In the genomic region with DNA sequence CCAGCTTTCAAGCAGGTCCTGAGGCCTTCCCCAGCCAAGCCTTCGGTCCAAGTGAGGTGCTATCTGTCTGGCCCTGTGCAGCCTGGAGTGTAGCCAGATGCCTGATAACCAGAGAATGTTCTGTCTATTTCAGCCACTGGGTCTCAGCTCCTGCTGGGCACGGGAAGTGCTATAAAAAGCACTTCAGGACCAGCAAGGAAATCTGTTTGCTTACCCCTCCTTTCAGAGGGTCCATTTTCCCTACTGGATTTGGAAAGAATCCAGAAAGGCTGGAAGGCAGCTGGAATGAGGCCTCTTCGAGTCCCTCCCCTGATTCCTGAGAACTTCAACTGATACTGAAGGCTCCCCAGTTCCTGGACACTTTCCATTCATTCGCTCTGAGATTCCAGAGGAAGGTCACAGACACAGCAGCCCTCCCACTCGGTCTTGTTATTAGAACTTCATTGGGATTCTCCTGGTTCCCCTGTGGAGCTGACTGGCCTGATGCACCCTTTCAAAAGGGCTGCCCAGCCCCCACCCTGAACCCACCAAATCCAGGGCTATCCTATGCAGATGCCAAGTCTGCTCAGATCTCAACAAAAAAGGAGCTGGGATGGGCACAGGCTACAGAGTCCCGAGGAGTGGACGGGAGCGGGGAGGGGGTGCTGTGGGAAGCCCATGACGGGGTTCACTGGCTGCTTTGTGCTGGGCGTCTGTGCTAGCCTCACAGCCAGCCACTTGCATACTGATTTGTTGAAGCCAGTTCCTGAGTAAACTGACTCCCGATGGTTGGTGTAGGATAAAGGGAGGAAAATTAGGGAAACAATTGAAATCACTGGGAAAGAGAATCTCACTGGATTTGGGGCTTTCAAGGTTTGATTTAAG, we compare ENCODE assay signal across 10 cellular contexts.
DNase-seq lines count a peak whose midpoint lies in the region; ATAC-seq and TF ChIP-seq lines count a peak whose summit lies in the region.
"Had no signal": no experiment of that assay in that cellular context is flagged by ENCODE, and none has a peak within 500 bp of the region (broad histone marks: within the 10 kb centered on the region; RNA-seq: fewer than 3 reads in every experiment).

No MANE protein-coding gene starts in this region.

- no peak overlapping the region for H2AFZ ChIP-seq in OCI-LY7 (ENCODE audit: low read length)

- H3K27me3 Mint-ChIP-seq in MCF 10A (ENCODE audit: insufficient read depth, unreplicated experiment): no peaks in the 10 kb centered on the region

- no peaks in the 10 kb centered on the region for H3K79me2 ChIP-seq in OCI-LY7 (ENCODE audit: insufficient read depth, low read depth, low read length)

- H3K27me3 ChIP-seq in breast epithelium: no peaks in the 10 kb centered on the region
- no peaks in the 10 kb centered on the region for H3K27me3 ChIP-seq in duodenal mucosa (ENCODE audit: control insufficient read depth in 1 of 2, insufficient read depth in 2 of 2, low read length in 2 of 2)
- H3K27me3 ChIP-seq: neutrophil had no signal

- BruUV-seq in MCF 10A (replicated peaks; lab: Mats Ljungman, UMichigan): no TSS peak
- no TSS peak for BruUV-seq in OCI-LY7 (replicated peaks; lab: Mats Ljungman, UMichigan)

- no peaks in the 10 kb centered on the region for H3K4me1 Mint-ChIP-seq in MCF 10A (ENCODE audit: insufficient read depth, unreplicated experiment)

- intact Hi-C loops in breast epithelium (cut with DNase I; ENCODE audit: low total_unique reads): no loop called here
- intact Hi-C loops in MCF 10A (cut with micrococcal nuclease): no loop called here
- intact Hi-C loops in OCI-LY7 (cut with micrococcal nuclease; ENCODE audit: unreplicated experiment): no loop called here

- POLR2A ChIA-PET in MCF 10A (lab: Yijun Ruan, JAX) (interaction anchor here (0.8 to 1.3 kb wide), 2 partner anchors 9 to 85 kb away, joined by 3 to 4 read pairs; no protein-coding TSS in a partner anchor), OCI-LY7 (lab: Charles Lee) (no interaction called here)

- TF ChIP-seq CTCF in breast epithelium (IDR thresholded peaks at IDR 0.05) (no peak), MCF 10A (IDR thresholded peaks at IDR 0.05; ENCODE audit: unreplicated experiment) (no peak), GM13976 (IDR thresholded peaks at IDR 0.05; ENCODE audit: borderline replicate concordance, control extremely low read depth, extremely low read depth, insufficient read depth, missing control alignments) (no peak), OCI-LY7 (conservative IDR thresholded peaks at IDR 0.05; ENCODE audit: low read length) (no peak)

- H3K9me3 Mint-ChIP-seq in MCF 10A (ENCODE audit: unreplicated experiment): no peaks in the 10 kb centered on the region

- H3K27ac Mint-ChIP-seq in MCF 10A (ENCODE audit: low read depth, unreplicated experiment): no peak overlapping the region

- H3K36me3 ChIP-seq in breast epithelium (no peaks in the 10 kb centered on the region), duodenal mucosa (ENCODE audit: control insufficient read depth in 1 of 2, insufficient read depth in 2 of 2, low read length in 2 of 2) (peaks cover 10% of the 10 kb centered on the region in 2 donors), mesodermal cell (ENCODE audit: control insufficient read depth, insufficient read depth, low read length) (peaks cover 36% of the 10 kb centered on the region), OCI-LY7 (ENCODE audit: insufficient read depth, low read length) (no peaks in the 10 kb centered on the region)
- H3K36me3 ChIP-seq: neutrophil had no signal

- peaks cover 20% of the 10 kb centered on the region for H3K36me3 Mint-ChIP-seq in MCF 10A (ENCODE audit: insufficient read depth, unreplicated experiment)

- H3K9me2 ChIP-seq in OCI-LY7 (ENCODE audit: insufficient read depth, low read length): no peaks in the 10 kb centered on the region

- no peak overlapping the region for H3K4me3 Mint-ChIP-seq in MCF 10A (ENCODE audit: unreplicated experiment)

- CTCF ChIA-PET in MCF 10A (lab: Yijun Ruan, JAX) (interaction anchor here (0.8 to 2.6 kb wide), 2 partner anchors 101 to 105 kb away, joined by 3 to 8 read pairs; no protein-coding TSS in a partner anchor), OCI-LY7 (lab: Charles Lee; ENCODE audit: unreplicated experiment) (no interaction called here)

- H3K9ac ChIP-seq in duodenal mucosa (ENCODE audit: low read depth in 1 of 2, low read length in 2 of 2): no peak overlapping the region

- in situ Hi-C loops in GM13976 (cut with MboI; ENCODE audit: low sequenced_read_pairs, unreplicated experiment): no loop called here

- DNase-seq in breast epithelium (ENCODE audit: low spot score in 2 of 2) (no peak), MCF 10A (ENCODE audit: unreplicated experiment) (no peak), GM13976 (ENCODE audit: low spot score) (no peak), Ammon's horn (ENCODE audit: low spot score) (no peak), OCI-LY7 (ENCODE audit: low spot score) (no peak)
- DNase-seq: activated T-cell treated with anti-CD3 and anti-CD28 coated beads, Interleukin-2, amount 50 U/mL, for 1 hour had no signal

- H3K4me3 ChIP-seq in breast epithelium (no peak overlapping the region), duodenal mucosa (ENCODE audit: low read depth in 1 of 2, low read length in 2 of 2) (no peak overlapping the region), mesodermal cell (ENCODE audit: extremely low read depth, insufficient read depth, low read length, poor library complexity, severe bottlenecking) (no peak overlapping the region), OCI-LY7 (ENCODE audit: low read depth, low read length, poor library complexity, severe bottlenecking) (no peak overlapping the region)

- TF ChIP-seq POLR2A in breast epithelium (IDR thresholded peaks at IDR 0.05): no peak

- no peak for ATAC-seq in GM18868 (IDR thresholded peaks at IDR 0.05; ENCODE audit: unreplicated experiment)

- H3K9me3 ChIP-seq in breast epithelium (no peaks in the 10 kb centered on the region), duodenal mucosa (ENCODE audit: control insufficient read depth in 1 of 2, low read length in 2 of 2) (no peaks in the 10 kb centered on the region), mesodermal cell (ENCODE audit: control insufficient read depth, low read length) (no peaks in the 10 kb centered on the region), OCI-LY7 (ENCODE audit: low read length) (no peaks in the 10 kb centered on the region)
- H3K9me3 ChIP-seq: neutrophil had no signal

- H4K20me1 ChIP-seq in OCI-LY7 (ENCODE audit: insufficient read depth, low read length): no peaks in the 10 kb centered on the region

- H3K4me1 ChIP-seq in breast epithelium (no peaks in the 10 kb centered on the region), duodenal mucosa (ENCODE audit: control insufficient read depth in 1 of 2, insufficient read depth in 2 of 2, low read length in 2 of 2) (peaks cover 10 to 18% of the 10 kb centered on the region in 2 donors), mesodermal cell (ENCODE audit: control insufficient read depth, insufficient read depth, low read length, poor library complexity, severe bottlenecking) (peaks cover 8% of the 10 kb centered on the region), OCI-LY7 (ENCODE audit: insufficient read depth, low read length, poor library complexity, severe bottlenecking) (no peaks in the 10 kb centered on the region)

- H3K4me2 ChIP-seq in OCI-LY7 (ENCODE audit: low read length): no peak overlapping the region

- H3K27ac ChIP-seq in breast epithelium (peak overlapping the region; percentile 29 to 41), duodenal mucosa (ENCODE audit: low read depth, low read length) (peak overlapping the region; percentile 46), mesodermal cell (ENCODE audit: low read depth, low read length, severe bottlenecking) (peak overlapping the region; percentile 64), OCI-LY7 (ENCODE audit: low read depth, low read length, poor library complexity, severe bottlenecking) (no peak overlapping the region)
- H3K27ac ChIP-seq: neutrophil had no signal

- WGBS in mesodermal cell (ENCODE audit: insufficient coverage in 2 of 2), 2 experiments: 85 to 91% methylated on average over 10 to 11 of the region's 11 CpGs
